In genomic region chr2:27198627-27199026, GRCh38 we compare ENCODE assay signal across 32 cellular contexts. TPM values are rescaled to one million over a fixed set of nuclear protein-coding genes. Genes with fewer than 3 reads are reported as not detected.
A peak's percentile ranks its signal among the peaks of the same experiment; 100 is the strongest.
DNase-seq lines count a peak whose midpoint lies in the region; ATAC-seq and TF ChIP-seq lines count a peak whose summit lies in the region.
"Had no signal": no experiment of that assay in that cellular context is flagged by ENCODE, and none has a peak within 500 bp of the region (broad histone marks: within the 10 kb centered on the region; RNA-seq: fewer than 3 reads in every experiment).

No MANE protein-coding gene starts in this region.

- DNase-seq in CD8-positive, alpha-beta T cell = no peak
- DNase-seq in WTC11 (ENCODE audit: low spot score) (no peak), progenitor cell of endocrine pancreas (ENCODE audit: low spot score, unreplicated experiment) (no peak), OCI-M1 (lab: John Stamatoyannopoulos, UW) (no peak), A172 (ENCODE audit: low spot score) (no peak)
- no peak for DNase-seq in activated T-helper 2 cell treated with anti-CD3 and anti-CD28 coated beads, Interferon-gamma antibody, Interleukin-2, Interleukin-4, amounts not matched to agents 10 μg/mL and 5 μg/mL and 100 μg/mL, durations not matched to agents 14 hours and 24 hours and 36 hours (ENCODE audit: low spot score)
- DNase-seq: ACHN; activated CD4-positive, CD25-positive, alpha-beta regulatory T cell; activated CD8-positive, alpha-beta memory T cell treated with anti-CD3 and anti-CD28 coated beads, Interleukin-2, amount 10 ng/mL, durations not matched to agents 7 days and 5 days; activated naive CD4-positive, alpha-beta T cell treated with anti-CD3 and anti-CD28 coated beads for 36 hours; activated T-cell treated with anti-CD3 and anti-CD28 coated beads, Interleukin-2, amount 50 U/mL, for 48 hours; brain microvascular endothelial cell; Caco-2; DMS79 treated with DMSO at 0.1 percent for 48 hours; H9; hypothalamus; mesendoderm; NCI-H1092 treated with DMSO at 0.1 percent for 48 hours; NCI-H1930; NCI-H526 treated with DMSO at 0.1 percent for 48 hours; occipital lobe; T-cell; tibial artery had no signal

- no peak overlapping the region for H3K4me3 ChIP-seq in CD8-positive, alpha-beta T cell (ENCODE audit: low read depth, low read length)
- H3K4me3 ChIP-seq: BLaER1, SJSA1, skin epidermis, tibial artery had no signal

- H3K27ac Mint-ChIP-seq in CD8-positive, alpha-beta T cell = peak overlapping the region; percentile 10
- peak overlapping the region; percentile 63; the same call in 1 of the 2 replicates for H3K27ac Mint-ChIP-seq in WTC11
- H3K27ac Mint-ChIP-seq in progenitor cell of endocrine pancreas = peak overlapping the region; percentile 59
- H3K27ac Mint-ChIP-seq in activated T-helper 2 cell treated with anti-CD3 and anti-CD28 coated beads, Interferon-gamma antibody, Interleukin-2, Interleukin-4, amounts not matched to agents 10 μg/mL and 5 μg/mL and 100 μg/mL, durations not matched to agents 14 hours and 24 hours and 36 hours = no peak overlapping the region
- H3K27ac Mint-ChIP-seq: activated CD8-positive, alpha-beta memory T cell treated with anti-CD3 and anti-CD28 coated beads, Interleukin-2, amount 10 ng/mL, durations not matched to agents 7 days and 5 days; activated naive CD4-positive, alpha-beta T cell treated with anti-CD3 and anti-CD28 coated beads for 36 hours; stimulated activated naive CD8-positive, alpha-beta T cell treated with anti-CD3 and anti-CD28 coated beads, Interleukin-15, Interleukin-2, amounts not matched to agents 100 ng/mL and 50 ng/mL, for 24 hours; T-cell had no signal

- H3K27me3 Mint-ChIP-seq in CD8-positive, alpha-beta T cell (ENCODE audit: low read depth) = no peaks in the 10 kb centered on the region
- H3K27me3 Mint-ChIP-seq in WTC11 (ENCODE audit: low read depth) (no peaks in the 10 kb centered on the region), progenitor cell of endocrine pancreas (no peaks in the 10 kb centered on the region)
- no peaks in the 10 kb centered on the region for H3K27me3 Mint-ChIP-seq in activated T-helper 2 cell treated with anti-CD3 and anti-CD28 coated beads, Interferon-gamma antibody, Interleukin-2, Interleukin-4, amounts not matched to agents 10 μg/mL and 5 μg/mL and 100 μg/mL, durations not matched to agents 14 hours and 24 hours and 36 hours (ENCODE audit: low read depth)
- H3K27me3 Mint-ChIP-seq: IgD-negative memory B cell; stimulated activated naive CD8-positive, alpha-beta T cell treated with anti-CD3 and anti-CD28 coated beads, Interleukin-15, Interleukin-2, amounts not matched to agents 100 ng/mL and 50 ng/mL, for 24 hours; T-cell had no signal

- POLR2A ChIA-PET in CD8-positive, alpha-beta T cell (lab: Charles Lee) = no interaction called here
- POLR2A ChIA-PET in WTC11 (lab: Charles Lee) = no interaction called here

- no peaks in the 10 kb centered on the region for H3K9me3 Mint-ChIP-seq in CD8-positive, alpha-beta T cell
- peaks cover 4% of the 10 kb centered on the region; the same call in 1 of the 2 replicates for H3K9me3 Mint-ChIP-seq in WTC11
- no peaks in the 10 kb centered on the region for H3K9me3 Mint-ChIP-seq in progenitor cell of endocrine pancreas (ENCODE audit: low read depth)
- H3K9me3 Mint-ChIP-seq in activated T-helper 2 cell treated with anti-CD3 and anti-CD28 coated beads, Interferon-gamma antibody, Interleukin-2, Interleukin-4, amounts not matched to agents 10 μg/mL and 5 μg/mL and 100 μg/mL, durations not matched to agents 14 hours and 24 hours and 36 hours = no peaks in the 10 kb centered on the region
- H3K9me3 Mint-ChIP-seq: activated naive CD4-positive, alpha-beta T cell treated with anti-CD3 and anti-CD28 coated beads for 36 hours; H9; stimulated activated naive CD8-positive, alpha-beta T cell treated with anti-CD3 and anti-CD28 coated beads, Interleukin-15, Interleukin-2, amounts not matched to agents 100 ng/mL and 50 ng/mL, for 24 hours; T-cell had no signal

- H3K36me3 Mint-ChIP-seq in CD8-positive, alpha-beta T cell = peaks cover 47% of the 10 kb centered on the region
- peaks cover 23% of the 10 kb centered on the region for H3K36me3 Mint-ChIP-seq in WTC11
- peaks cover 3% of the 10 kb centered on the region for H3K36me3 Mint-ChIP-seq in progenitor cell of endocrine pancreas (ENCODE audit: insufficient read depth)
- H3K36me3 Mint-ChIP-seq in activated T-helper 2 cell treated with anti-CD3 and anti-CD28 coated beads, Interferon-gamma antibody, Interleukin-2, Interleukin-4, amounts not matched to agents 10 μg/mL and 5 μg/mL and 100 μg/mL, durations not matched to agents 14 hours and 24 hours and 36 hours (ENCODE audit: low read depth) = peaks cover 24% of the 10 kb centered on the region

- H3K27ac ChIP-seq in CD8-positive, alpha-beta T cell (ENCODE audit: low read depth, low read length) = no peak overlapping the region
- H3K27ac ChIP-seq: BLaER1, brain microvascular endothelial cell, SJSA1, skin epidermis, tibial artery had no signal

- H3K4me1 Mint-ChIP-seq in CD8-positive, alpha-beta T cell (ENCODE audit: low read depth) = no peaks in the 10 kb centered on the region
- H3K4me1 Mint-ChIP-seq in WTC11 = no peaks in the 10 kb centered on the region
- H3K4me1 Mint-ChIP-seq in progenitor cell of endocrine pancreas (ENCODE audit: low read depth) = peaks cover 3% of the 10 kb centered on the region
- peaks cover 6% of the 10 kb centered on the region for H3K4me1 Mint-ChIP-seq in activated T-helper 2 cell treated with anti-CD3 and anti-CD28 coated beads, Interferon-gamma antibody, Interleukin-2, Interleukin-4, amounts not matched to agents 10 μg/mL and 5 μg/mL and 100 μg/mL, durations not matched to agents 14 hours and 24 hours and 36 hours (ENCODE audit: low read depth)
- H3K4me1 Mint-ChIP-seq: activated CD8-positive, alpha-beta memory T cell treated with anti-CD3 and anti-CD28 coated beads, Interleukin-2, amount 10 ng/mL, durations not matched to agents 7 days and 5 days; H9; T-cell had no signal

- peak; percentile 9 for ATAC-seq in CD8-positive, alpha-beta T cell
- ATAC-seq in WTC11 = peak; percentile 29
- ATAC-seq: activated CD8-positive, alpha-beta memory T cell treated with anti-CD3 and anti-CD28 coated beads, Interleukin-2, amount 10 ng/mL, durations not matched to agents 7 days and 5 days; left lobe of liver had no signal

- no peak overlapping the region for H3K4me3 Mint-ChIP-seq in CD8-positive, alpha-beta T cell
- H3K4me3 Mint-ChIP-seq in WTC11 (no peak overlapping the region), progenitor cell of endocrine pancreas (ENCODE audit: low read depth) (no peak overlapping the region)
- no peak overlapping the region for H3K4me3 Mint-ChIP-seq in activated T-helper 2 cell treated with anti-CD3 and anti-CD28 coated beads, Interferon-gamma antibody, Interleukin-2, Interleukin-4, amounts not matched to agents 10 μg/mL and 5 μg/mL and 100 μg/mL, durations not matched to agents 14 hours and 24 hours and 36 hours (ENCODE audit: low read depth)
- H3K4me3 Mint-ChIP-seq: activated CD8-positive, alpha-beta memory T cell treated with anti-CD3 and anti-CD28 coated beads, Interleukin-2, amount 10 ng/mL, durations not matched to agents 7 days and 5 days; activated naive CD4-positive, alpha-beta T cell treated with anti-CD3 and anti-CD28 coated beads for 36 hours; H9; stimulated activated naive CD8-positive, alpha-beta T cell treated with anti-CD3 and anti-CD28 coated beads, Interleukin-15, Interleukin-2, amounts not matched to agents 100 ng/mL and 50 ng/mL, for 24 hours; T-cell had no signal

- H3K36me3 ChIP-seq in CD8-positive, alpha-beta T cell (ENCODE audit: insufficient read depth, low read length) = peaks cover 6% of the 10 kb centered on the region

- CTCF ChIA-PET in CD8-positive, alpha-beta T cell (lab: Charles Lee) = interaction anchor here (1.1 kb wide), 1 partner anchor 19 kb away, joined by 3 read pairs; no protein-coding TSS in a partner anchor
- CTCF ChIA-PET in WTC11 (lab: Charles Lee) = interaction anchor here (1.0 kb wide), 1 partner anchor 29 kb away, joined by 5 read pairs; no protein-coding TSS in a partner anchor

- no peaks in the 10 kb centered on the region for H3K27me3 ChIP-seq in CD8-positive, alpha-beta T cell (ENCODE audit: insufficient read depth, low read length)
- H3K27me3 ChIP-seq: BLaER1, brain microvascular endothelial cell, SJSA1 had no signal

- intact Hi-C loops in CD8-positive, alpha-beta T cell (cut with DNase I, micrococcal nuclease) = no loop called here
- intact Hi-C loops in activated T-helper 2 cell treated with anti-CD3 and anti-CD28 coated beads, Interferon-gamma antibody, Interleukin-2, Interleukin-4, amounts not matched to agents 10 μg/mL and 5 μg/mL and 100 μg/mL, durations not matched to agents 14 hours and 24 hours and 36 hours (cut with micrococcal nuclease) = no loop called here

- TF ChIP-seq CTCF in CD8-positive, alpha-beta T cell (IDR thresholded peaks at IDR 0.05) = no peak
- TF ChIP-seq CTCF in WTC11 (IDR thresholded peaks at IDR 0.05) (no peak), progenitor cell of endocrine pancreas (IDR thresholded peaks at IDR 0.05; ENCODE audit: unreplicated experiment) (no peak)

- no peaks in the 10 kb centered on the region for H3K4me1 ChIP-seq in CD8-positive, alpha-beta T cell (ENCODE audit: insufficient read depth, low read length)
- H3K4me1 ChIP-seq: Caco-2, tibial artery had no signal

- no peaks in the 10 kb centered on the region for H3K9me3 ChIP-seq in CD8-positive, alpha-beta T cell (ENCODE audit: low read length)
- H3K9me3 ChIP-seq: BLaER1, Caco-2, SJSA1, tibial artery had no signal

RNA-seq across cellular contexts. Expression of gene ATRAID, which starts 13.2 kb away (rescaled TPM):
- 10 to 100 TPM; 70.0 to 71.7 TPM for total RNA-seq in CD8-positive, alpha-beta T cell
- total RNA-seq in WTC11 (2021) (97.2 to 115 TPM (median 109 TPM) in 3 replicates), progenitor cell of endocrine pancreas (96.4 and 107 TPM in 2 replicates)
- 107 and 114 TPM in 2 replicates for total RNA-seq in activated T-helper 2 cell treated with anti-CD3 and anti-CD28 coated beads, Interferon-gamma antibody, Interleukin-2, Interleukin-4, amounts not matched to agents 10 μg/mL and 5 μg/mL and 100 μg/mL, durations not matched to agents 14 hours and 24 hours and 36 hours
- 191 and 231 TPM in 2 replicates for total RNA-seq in A172 (2014; rRNA removed; shearing (Covaris generic))

RNA-seq across cellular contexts. Expression of gene SLC5A6, which starts 13.4 kb away (rescaled TPM):
- 100 to 1,000 TPM; 410 to 431 TPM for total RNA-seq in CD8-positive, alpha-beta T cell
- total RNA-seq in WTC11 (2021) = 80.8 to 111 TPM (median 86.4 TPM) in 3 replicates
- total RNA-seq in progenitor cell of endocrine pancreas = 66.7 and 70.8 TPM in 2 replicates
- total RNA-seq in activated T-helper 2 cell treated with anti-CD3 and anti-CD28 coated beads, Interferon-gamma antibody, Interleukin-2, Interleukin-4, amounts not matched to agents 10 μg/mL and 5 μg/mL and 100 μg/mL, durations not matched to agents 14 hours and 24 hours and 36 hours = 70.7 and 73.9 TPM in 2 replicates
- 41.8 and 67.4 TPM in 2 replicates for total RNA-seq in A172 (2014; rRNA removed; shearing (Covaris generic))

RNA-seq across cellular contexts. Expression of gene CAD, which starts 18.5 kb away (rescaled TPM):
- 10 to 100 TPM; 24.7 to 31.4 TPM for total RNA-seq in CD8-positive, alpha-beta T cell
- total RNA-seq in WTC11 (2021) (145 to 178 TPM (median 150 TPM) in 3 replicates), progenitor cell of endocrine pancreas (59.3 and 59.7 TPM in 2 replicates)
- total RNA-seq in activated T-helper 2 cell treated with anti-CD3 and anti-CD28 coated beads, Interferon-gamma antibody, Interleukin-2, Interleukin-4, amounts not matched to agents 10 μg/mL and 5 μg/mL and 100 μg/mL, durations not matched to agents 14 hours and 24 hours and 36 hours = 141 and 146 TPM in 2 replicates
- 27.5 and 30.9 TPM in 2 replicates for total RNA-seq in A172 (2014; rRNA removed; shearing (Covaris generic))

RNA-seq across cellular contexts. Expression of gene TCF23, which starts 49.8 kb away (rescaled TPM):
- not detected for total RNA-seq in CD8-positive, alpha-beta T cell
- total RNA-seq in WTC11 (2021) (0.05 to 0.14 TPM (median 0.13 TPM) in 3 replicates), progenitor cell of endocrine pancreas (not detected in 2 replicates)
- not detected in 2 replicates for total RNA-seq in activated T-helper 2 cell treated with anti-CD3 and anti-CD28 coated beads, Interferon-gamma antibody, Interleukin-2, Interleukin-4, amounts not matched to agents 10 μg/mL and 5 μg/mL and 100 μg/mL, durations not matched to agents 14 hours and 24 hours and 36 hours
- total RNA-seq in A172 (2014; rRNA removed; shearing (Covaris generic)) = not detected in 2 replicates
- total RNA-seq: activated CD8-positive, alpha-beta memory T cell treated with anti-CD3 and anti-CD28 coated beads, Interleukin-2, amount 10 ng/mL, durations not matched to agents 7 days and 5 days; activated naive CD4-positive, alpha-beta T cell treated with anti-CD3 and anti-CD28 coated beads for 36 hours; Caco-2; chondrocyte; endothelial cell of umbilical vein; H9; myocyte; occipital lobe; SJSA1; T-cell had no signal

RNA-seq across cellular contexts. Expression of gene PRR30, which starts 59.4 kb away (rescaled TPM):
- not detected for total RNA-seq in CD8-positive, alpha-beta T cell
- total RNA-seq in WTC11 (2021) = not detected in 3 replicates
- total RNA-seq in progenitor cell of endocrine pancreas = not detected in 2 replicates
- total RNA-seq in activated T-helper 2 cell treated with anti-CD3 and anti-CD28 coated beads, Interferon-gamma antibody, Interleukin-2, Interleukin-4, amounts not matched to agents 10 μg/mL and 5 μg/mL and 100 μg/mL, durations not matched to agents 14 hours and 24 hours and 36 hours = not detected in 2 replicates
- not detected in 2 replicates for total RNA-seq in A172 (2014; rRNA removed; shearing (Covaris generic))
- total RNA-seq: activated CD8-positive, alpha-beta memory T cell treated with anti-CD3 and anti-CD28 coated beads, Interleukin-2, amount 10 ng/mL, durations not matched to agents 7 days and 5 days; activated naive CD4-positive, alpha-beta T cell treated with anti-CD3 and anti-CD28 coated beads for 36 hours; Caco-2; chondrocyte; endothelial cell of umbilical vein; H9; left lobe of liver; myocyte; occipital lobe; SJSA1; T-cell had no signal
